ENCODE assay signal across 16 cellular contexts in the genomic region with DNA sequence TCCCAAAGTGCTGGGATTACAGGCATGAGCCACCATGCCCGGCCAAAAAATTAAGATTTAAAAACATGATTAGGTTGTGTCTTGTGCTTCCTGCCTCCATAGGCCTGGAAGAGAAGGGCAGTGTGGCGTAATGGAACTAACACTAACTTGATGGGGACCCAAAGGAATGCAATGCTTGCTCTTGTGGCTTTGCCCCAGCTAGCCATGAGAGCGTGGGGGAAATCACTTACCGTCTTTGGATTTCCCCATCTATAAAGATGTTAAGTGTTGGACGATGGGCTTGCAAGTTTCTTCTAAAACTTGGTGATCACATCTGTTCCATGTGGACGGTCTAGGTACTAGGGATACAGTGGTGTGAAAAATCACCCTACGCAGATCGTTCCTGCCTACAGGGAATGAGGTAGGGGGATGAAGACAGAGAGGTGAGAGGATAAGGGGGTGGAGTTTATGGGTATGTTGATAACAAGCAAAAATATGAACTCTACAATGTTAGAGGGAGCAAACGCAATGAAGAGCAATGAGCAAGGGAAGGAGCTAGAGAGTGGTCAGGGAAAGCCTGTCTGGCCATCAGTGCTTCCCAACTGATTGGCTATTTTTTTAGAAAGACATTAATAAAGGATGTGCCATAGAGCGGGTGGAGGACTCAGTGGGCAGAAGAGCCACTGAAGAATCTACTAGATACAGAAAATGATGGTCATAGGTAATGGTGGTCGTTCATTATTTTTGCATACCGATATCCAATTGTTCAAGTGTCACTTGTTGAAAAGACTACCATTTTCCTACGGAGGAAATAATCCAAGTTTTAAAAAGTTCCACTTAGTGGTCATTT.
DNase-seq lines count a peak whose midpoint lies in the region; ATAC-seq and TF ChIP-seq lines count a peak whose summit lies in the region.
"Had no signal": no experiment of that assay in that cellular context is flagged by ENCODE, and none has a peak within 500 bp of the region (broad histone marks: within the 10 kb centered on the region; RNA-seq: fewer than 3 reads in every experiment).

No MANE protein-coding gene starts in this region.

- no peaks in the 10 kb centered on the region for H3K9me3 Mint-ChIP-seq in activated naive CD8-positive, alpha-beta T cell (ENCODE audit: low read depth)
- peaks cover 1% of the 10 kb centered on the region for H3K9me3 Mint-ChIP-seq in activated naive CD8-positive, alpha-beta T cell treated with anti-CD3 and anti-CD28 coated beads for 36 hours
- H3K9me3 Mint-ChIP-seq: stimulated activated effector memory CD8-positive, alpha-beta T cell treated with anti-CD3 and anti-CD28 coated beads, Interleukin-12 subunit alpha, Interleukin-12 subunit beta, amount 100 ng/mL, for 72 hours had no signal

- H2AFZ ChIP-seq in PC-9: 0 out of 2 replicates have a peak overlapping the region, but pooled peaks have one; percentile 65
- no peak overlapping the region for H2AFZ ChIP-seq in trophoblast cell (ENCODE audit: insufficient read depth, low read length, poor library complexity)

- no peak overlapping the region for H4K12ac ChIP-seq in trophoblast cell (ENCODE audit: low read depth, low read length)

- no peak overlapping the region for H2BK12ac ChIP-seq in trophoblast cell (ENCODE audit: low read length)

- ATAC-seq in HG02678 (IDR thresholded peaks at IDR 0.05; ENCODE audit: unreplicated experiment): peak; percentile 51
- ATAC-seq: lower lobe of right lung; stimulated activated effector memory CD8-positive, alpha-beta T cell treated with anti-CD3 and anti-CD28 coated beads, Interleukin-12 subunit alpha, Interleukin-12 subunit beta, amount 100 ng/mL, for 72 hours had no signal

- no peaks in the 10 kb centered on the region for H3K27me3 ChIP-seq in PC-9 (ENCODE audit: insufficient read depth, low read depth)
- no peaks in the 10 kb centered on the region for H3K27me3 ChIP-seq in trophoblast cell (ENCODE audit: insufficient read depth, low read length)
- H3K27me3 ChIP-seq in HAP-1 (ENCODE audit: low read depth): no peaks in the 10 kb centered on the region

- H3K27ac ChIP-seq in PC-9 (peak overlapping the region; percentile 95), trophoblast cell (ENCODE audit: low read depth, low read length) (no peak overlapping the region)
- H3K27ac ChIP-seq: lower lobe of right lung, SK-N-MC had no signal

- CTCF ChIA-PET in PC-9 (lab: Charles Lee): no interaction called here

- no peak overlapping the region for H3K18ac ChIP-seq in trophoblast cell (ENCODE audit: low read length)

- H3K79me1 ChIP-seq in trophoblast cell (ENCODE audit: low read length): no peaks in the 10 kb centered on the region

- H3K4me3 ChIP-seq in PC-9: no peak overlapping the region
- no peak overlapping the region for H3K4me3 ChIP-seq in trophoblast cell (ENCODE audit: low read depth, low read length)
- H3K4me3 ChIP-seq in HAP-1: no peak overlapping the region
- H3K4me3 ChIP-seq: lower lobe of right lung, SK-N-MC had no signal

- no peaks in the 10 kb centered on the region for H4K20me1 ChIP-seq in PC-9 (ENCODE audit: insufficient read depth)

- no peaks in the 10 kb centered on the region for H3K9me2 ChIP-seq in PC-9 (ENCODE audit: insufficient read depth)

- H4K91ac ChIP-seq in trophoblast cell (ENCODE audit: low read depth, low read length): no peak overlapping the region

- no peak overlapping the region for H2BK5ac ChIP-seq in trophoblast cell (ENCODE audit: low read depth, low read length, poor library complexity)

- no peaks in the 10 kb centered on the region for H3K36me3 ChIP-seq in PC-9 (ENCODE audit: low read depth)
- H3K36me3 ChIP-seq in trophoblast cell (ENCODE audit: control insufficient read depth in 1 of 2, insufficient read depth in 2 of 2, low read length in 2 of 2): no peaks in the 10 kb centered on the region
- H3K36me3 ChIP-seq in HAP-1 (replicated peaks): no peaks in the 10 kb centered on the region
- H3K36me3 ChIP-seq: lower lobe of right lung had no signal

- H3K27me3 Mint-ChIP-seq in activated naive CD8-positive, alpha-beta T cell: no peaks in the 10 kb centered on the region
- H3K27me3 Mint-ChIP-seq in activated naive CD8-positive, alpha-beta T cell treated with anti-CD3 and anti-CD28 coated beads for 36 hours: no peaks in the 10 kb centered on the region

- H3K4me2 ChIP-seq in PC-9: peak overlapping the region; percentile 66
- H3K4me2 ChIP-seq in trophoblast cell (ENCODE audit: low read length): no peak overlapping the region

- peaks cover 40% of the 10 kb centered on the region for H3K4me1 Mint-ChIP-seq in activated naive CD8-positive, alpha-beta T cell (ENCODE audit: low read depth)
- H3K4me1 Mint-ChIP-seq in activated naive CD8-positive, alpha-beta T cell treated with anti-CD3 and anti-CD28 coated beads for 36 hours: peaks cover 41% of the 10 kb centered on the region

- H2AK5ac ChIP-seq in trophoblast cell (ENCODE audit: low read length): no peak overlapping the region

- no peak overlapping the region for H3K4ac ChIP-seq in trophoblast cell (ENCODE audit: low read depth, low read length)

- no peak overlapping the region for H3K9ac ChIP-seq in trophoblast cell (ENCODE audit: low read length)

- H3K4me3 Mint-ChIP-seq in activated naive CD8-positive, alpha-beta T cell: no peak overlapping the region
- no peak overlapping the region for H3K4me3 Mint-ChIP-seq in activated naive CD8-positive, alpha-beta T cell treated with anti-CD3 and anti-CD28 coated beads for 36 hours
- H3K4me3 Mint-ChIP-seq: stimulated activated effector memory CD8-positive, alpha-beta T cell treated with anti-CD3 and anti-CD28 coated beads, Interleukin-12 subunit alpha, Interleukin-12 subunit beta, amount 100 ng/mL, for 72 hours had no signal

- BruUV-seq in PC-9 (replicated peaks; lab: Mats Ljungman, UMichigan): no TSS peak

- intact Hi-C loops in PC-9 (cut with micrococcal nuclease; ENCODE audit: unreplicated experiment): no loop called here

- no CpG with 5 or more reads among the region's 13 CpGs for WGBS in trophoblast cell (ENCODE audit: extremely low coverage, insufficient coverage, insufficient read length)

- H3K79me2 ChIP-seq in PC-9 (ENCODE audit: low read depth): no peaks in the 10 kb centered on the region
- H3K79me2 ChIP-seq in trophoblast cell (ENCODE audit: control insufficient read depth, insufficient read depth, low read length, poor library complexity): no peaks in the 10 kb centered on the region

- H3F3A ChIP-seq in PC-9 (ENCODE audit: insufficient read depth, low read depth): peaks cover 50% of the 10 kb centered on the region

- no peak for TF ChIP-seq CTCF in PC-9 (conservative IDR thresholded peaks at IDR 0.05)

- no peaks in the 10 kb centered on the region for H3K9me3 ChIP-seq in PC-9 (ENCODE audit: insufficient read depth, low read depth)
- H3K9me3 ChIP-seq in trophoblast cell (ENCODE audit: insufficient read depth, low read depth, low read length): no peaks in the 10 kb centered on the region
- H3K9me3 ChIP-seq in HAP-1: no peaks in the 10 kb centered on the region
- H3K9me3 ChIP-seq: lower lobe of right lung had no signal

- no peaks in the 10 kb centered on the region for H3K36me3 Mint-ChIP-seq in activated naive CD8-positive, alpha-beta T cell
- H3K36me3 Mint-ChIP-seq in activated naive CD8-positive, alpha-beta T cell treated with anti-CD3 and anti-CD28 coated beads for 36 hours: peaks cover 5% of the 10 kb centered on the region

- no peak overlapping the region for H2BK120ac ChIP-seq in trophoblast cell (ENCODE audit: insufficient read depth, low read length, poor library complexity)

- peak overlapping the region; percentile 37 for H3K27ac Mint-ChIP-seq in activated naive CD8-positive, alpha-beta T cell
- no peak overlapping the region for H3K27ac Mint-ChIP-seq in activated naive CD8-positive, alpha-beta T cell treated with anti-CD3 and anti-CD28 coated beads for 36 hours
- H3K27ac Mint-ChIP-seq: stimulated activated effector memory CD8-positive, alpha-beta T cell treated with anti-CD3 and anti-CD28 coated beads, Interleukin-12 subunit alpha, Interleukin-12 subunit beta, amount 100 ng/mL, for 72 hours had no signal

- H3K23ac ChIP-seq in trophoblast cell (ENCODE audit: low read length): no peak overlapping the region

- no peak overlapping the region for H3K14ac ChIP-seq in trophoblast cell (ENCODE audit: low read length)

- POLR2A ChIA-PET in PC-9 (lab: Charles Lee; ENCODE audit: unreplicated experiment): no interaction called here

- peaks cover 70% of the 10 kb centered on the region for H3K4me1 ChIP-seq in PC-9 (replicated peaks; ENCODE audit: insufficient read depth)
- H3K4me1 ChIP-seq in trophoblast cell (ENCODE audit: control insufficient read depth in 1 of 2, insufficient read depth in 2 of 2, low read length in 2 of 2): peaks cover 0 to 2% of the 10 kb centered on the region in 2 experiments
- peaks cover 17% of the 10 kb centered on the region for H3K4me1 ChIP-seq in HAP-1

- in situ Hi-C loops in HAP-1 (cut with MboI; ENCODE audit: low sequenced_read_pairs): no loop called here

- no peak for DNase-seq in activated naive CD8-positive, alpha-beta T cell treated with anti-CD3 and anti-CD28 coated beads for 36 hours
- DNase-seq in PC-9: no peak
- DNase-seq in trophoblast cell: no peak
- no peak for DNase-seq in mesenteric fat pad (ENCODE audit: low spot score)
- no peak for DNase-seq in SW480 (ENCODE audit: low spot score)
- no peak for DNase-seq in HAP-1 (ENCODE audit: low spot score in 2 of 2)
- DNase-seq: 8988T; activated naive CD4-positive, alpha-beta T cell treated with Interleukin-2 at 50 U/mL for 16 hours; effector CD8-positive, alpha-beta T cell; lower lobe of right lung; NCI-H1092; stimulated activated CD4-positive, alpha-beta T cell treated with anti-CD3 and anti-CD28 coated beads, Interleukin-4, amount 100 ng/mL, for 24 hours had no signal

- H4K8ac ChIP-seq in trophoblast cell (ENCODE audit: low read depth, low read length): no peak overlapping the region
